Comparison of ENCODE assay signal across 14 cellular contexts in genomic region chr13:44272692-44273091, GRCh38.
DNase-seq lines count a peak whose midpoint lies in the region; ATAC-seq and TF ChIP-seq lines count a peak whose summit lies in the region.
"Had no signal": no experiment of that assay in that cellular context is flagged by ENCODE, and none has a peak within 500 bp of the region (broad histone marks: within the 10 kb centered on the region; RNA-seq: fewer than 3 reads in every experiment).

No MANE protein-coding gene starts in this region.

- CTCF ChIA-PET in CD4-positive, alpha-beta T cell (lab: Charles Lee) = interaction anchor here (0.7 kb wide), 1 partner anchor 155 kb away, joined by 3 read pairs; no protein-coding TSS in a partner anchor

- H3K4me3 ChIP-seq in esophagus muscularis mucosa = no peak overlapping the region
- H3K4me3 ChIP-seq: BLaER1, GM23338 had no signal

- H3K27ac ChIP-seq in CD4-positive, alpha-beta T cell (ENCODE audit: low read depth, low read length) = no peak overlapping the region
- H3K27ac ChIP-seq in esophagus muscularis mucosa (replicated peaks in 1 of 4) = peak overlapping the region; percentile 79 to 90 (median 84)
- H3K27ac ChIP-seq: BLaER1 had no signal

- H3K27me3 Mint-ChIP-seq in CD4-positive, alpha-beta T cell = no peaks in the 10 kb centered on the region

- ATAC-seq in CD4-positive, alpha-beta T cell (ENCODE audit: poor library complexity) = no peak
- peak; percentile 25 for ATAC-seq in sciatic nerve
- ATAC-seq: GM23338 had no signal

- no peak for TF ChIP-seq EP300 in esophagus muscularis mucosa (IDR thresholded peaks at IDR 0.05)

- no peak for DNase-seq in CD4-positive, alpha-beta T cell
- DNase-seq in M059J (ENCODE audit: low read depth) = peak; percentile 86
- DNase-seq in esophagus muscularis mucosa (ENCODE audit: extremely low spot score) = no peak
- DNase-seq in sciatic nerve (ENCODE audit: low spot score) = no peak
- no peak for DNase-seq in Ammon's horn (ENCODE audit: low spot score)
- DNase-seq in HT-29 (ENCODE audit: low spot score) = no peak
- no peak for DNase-seq in foreskin melanocyte
- no peak for DNase-seq in activated CD4-positive, alpha-beta T cell treated with anti-CD3 and anti-CD28 coated beads for 4 hours
- DNase-seq: activated effector memory CD4-positive, alpha-beta T cell treated with Interleukin-2 at 50 U/mL for 16 hours; central memory CD4-positive, alpha-beta T cell; NCI-H1694 treated with DMSO at 0.1 percent for 48 hours; stimulated activated CD8-positive, alpha-beta memory T cell treated with anti-CD3 and anti-CD28 coated beads, Interleukin-4, amount 100 ng/mL, for 48 hours had no signal

- no peaks in the 10 kb centered on the region for H3K9me3 ChIP-seq in CD4-positive, alpha-beta T cell (ENCODE audit: control insufficient read depth, low read length)
- no peaks in the 10 kb centered on the region for H3K9me3 ChIP-seq in esophagus muscularis mucosa
- H3K9me3 ChIP-seq: BLaER1 had no signal

- peaks cover 4% of the 10 kb centered on the region for H3K9me3 Mint-ChIP-seq in CD4-positive, alpha-beta T cell
- H3K9me3 Mint-ChIP-seq: GM23338 had no signal

- H3K27ac Mint-ChIP-seq in CD4-positive, alpha-beta T cell = peak overlapping the region; percentile 95
- H3K27ac Mint-ChIP-seq: GM23338 had no signal

- intact Hi-C loops in CD4-positive, alpha-beta T cell (cut with DNase I, micrococcal nuclease) = loop anchor here (2.0 to 10.0 kb wide), 6 partner anchors 80 to 642 kb away; partner anchors contain the start of gene TSC22D1 (in 1 of the 2)
- intact Hi-C loops in esophagus muscularis mucosa (cut with DNase I) (loop anchor here (2.0 kb wide), 1 partner anchor 32 kb away; no protein-coding TSS in a partner anchor), sciatic nerve (cut with DNase I) (no loop called here)

- WGBS in esophagus muscularis mucosa = 71% methylated on average over 3 of the region's 3 CpGs

- TF ChIP-seq POLR2A in esophagus muscularis mucosa (IDR thresholded peaks at IDR 0.05; ENCODE audit: low read depth) = no peak

- H3K4me1 Mint-ChIP-seq in CD4-positive, alpha-beta T cell (ENCODE audit: low read depth) = peaks cover 31% of the 10 kb centered on the region

- H3K27me3 ChIP-seq in CD4-positive, alpha-beta T cell (ENCODE audit: control insufficient read depth, insufficient read depth, low read length) = no peaks in the 10 kb centered on the region
- H3K27me3 ChIP-seq in esophagus muscularis mucosa = no peaks in the 10 kb centered on the region
- H3K27me3 ChIP-seq: BLaER1 had no signal

- H3K36me3 Mint-ChIP-seq in CD4-positive, alpha-beta T cell (ENCODE audit: low read depth) = peaks cover 11% of the 10 kb centered on the region

- H3K4me1 ChIP-seq in esophagus muscularis mucosa = peaks cover 38 to 76% (median 63%) of the 10 kb centered on the region in 4 donors

- no peak for TF ChIP-seq CTCF in CD4-positive, alpha-beta T cell (IDR thresholded peaks at IDR 0.05)
- no peak for TF ChIP-seq CTCF in esophagus muscularis mucosa (IDR thresholded peaks at IDR 0.05)

- H3K36me3 ChIP-seq in esophagus muscularis mucosa = no peaks in the 10 kb centered on the region
- H3K36me3 ChIP-seq: BLaER1 had no signal

- H3K4me3 Mint-ChIP-seq in CD4-positive, alpha-beta T cell = no peak overlapping the region
- H3K4me3 Mint-ChIP-seq: GM23338 had no signal

- POLR2A ChIA-PET in CD4-positive, alpha-beta T cell (lab: Charles Lee) = interaction anchor here (0.6 to 2.2 kb wide), 2 partner anchors 80 to 164 kb away, joined by 3 to 13 read pairs; no protein-coding TSS in a partner anchor
